Comparison of ENCODE assay signal across 35 cellular contexts in genomic region chr11:18233912-18234311, GRCh38. TPM values are rescaled to one million over a fixed set of nuclear protein-coding genes. Genes with fewer than 3 reads are reported as not detected.
"Had no signal": no experiment of that assay in that cellular context is flagged by ENCODE, and none has a peak within 500 bp of the region (broad histone marks: within the 10 kb centered on the region; RNA-seq: fewer than 3 reads in every experiment).

No MANE protein-coding gene starts in this region.

- DNase-seq: activated B cell treated with CpG ODN at 0.5 μM for 24 hours; activated CD4-positive, alpha-beta memory T cell treated with anti-CD3 and anti-CD28 coated beads for 36 hours; activated CD4-positive, alpha-beta T cell treated with anti-CD3 and anti-CD28 coated beads for 4 hours; activated CD4-positive, alpha-beta T cell treated with anti-CD3 and anti-CD28 coated beads, Interleukin-2, amount 10 ng/mL, durations not matched to agents 24 days and 14 days; activated CD4-positive, alpha-beta T cell treated with anti-CD3 and anti-CD28 coated beads, Interleukin-2, amount 50 U/mL, for 1 hour; activated CD4-positive, alpha-beta T cell treated with anti-CD3 and anti-CD28 coated beads, Interleukin-2, amount 50 U/mL, for 4 hours; activated CD4-positive, CD25-positive, alpha-beta regulatory T cell treated with anti-CD3 and anti-CD28 coated beads, Interleukin-2, amount 50 U/mL, for 72 hours; activated CD8-positive, alpha-beta memory T cell treated with anti-CD3 and anti-CD28 coated beads, Interleukin-2, amount 50 U/mL, for 4 hours; activated CD8-positive, alpha-beta T cell treated with anti-CD3 and anti-CD28 coated beads for 36 hours; activated effector memory CD4-positive, alpha-beta T cell treated with anti-CD3 and anti-CD28 coated beads, Interleukin-2, amount 50 U/mL, for 16 hours; activated gamma-delta T cell treated with Interleukin-2 at 50 U/mL for 16 hours; activated naive CD4-positive, alpha-beta T cell; activated naive CD4-positive, alpha-beta T cell treated with anti-CD3 and anti-CD28 coated beads for 36 hours; activated naive CD4-positive, alpha-beta T cell treated with anti-CD3 and anti-CD28 coated beads, Interleukin-2, amount 50 U/mL, for 16 hours; activated naive CD8-positive, alpha-beta T cell treated with anti-CD3 and anti-CD28 coated beads for 36 hours; activated T-cell treated with anti-CD3 and anti-CD28 coated beads for 4 hours; activated T-cell treated with anti-CD3 and anti-CD28 coated beads, Interleukin-2, amount 50 U/mL, for 1 hour; activated T-cell treated with anti-CD3 and anti-CD28 coated beads, Interleukin-2, amount 50 U/mL, for 4 hours; activated T-cell treated with anti-CD3 and anti-CD28 coated beads, Interleukin-2, amount 50 U/mL, for 72 hours; adrenal gland; amniotic stem cell; caudate nucleus; cerebellar nuclear complex; T-helper 2 cell; T-helper 9 cell had no signal

- H3K4me1 ChIP-seq: adrenal gland, ascending aorta had no signal

- FAIRE-seq: bronchial epithelial cell, TTC549 had no signal

- H3K27ac ChIP-seq: adrenal gland, ascending aorta, cardiac muscle cell, VCaP had no signal

- H3K36me3 ChIP-seq: adrenal gland, ascending aorta, cardiac muscle cell had no signal

- ATAC-seq: activated CD8-positive, alpha-beta T cell treated with anti-CD3 and anti-CD28 coated beads for 36 hours; activated naive CD4-positive, alpha-beta T cell treated with anti-CD3 and anti-CD28 coated beads, Interleukin-2, amount 50 U/mL, for 72 hours; activated T-cell treated with anti-CD3 and anti-CD28 coated beads, Interleukin-2, amount 50 U/mL, for 4 hours; activated T-cell treated with anti-CD3 and anti-CD28 coated beads, Interleukin-2, amount 50 U/mL, for 72 hours; activated T-helper 17 cell treated with anti-CD3 and anti-CD28 coated beads, Interleukin-2, amount 50 U/mL, for 72 hours had no signal

- H3K4me3 ChIP-seq: adrenal gland, ascending aorta, cardiac muscle cell had no signal

- H3K27me3 ChIP-seq: adrenal gland, ascending aorta had no signal

- H3K9me3 ChIP-seq: ascending aorta had no signal

RNA-seq across cellular contexts. Expression of gene SAA4, which starts 2.7 kb away (rescaled TPM):
- total RNA-seq: activated B cell treated with CpG ODN at 0.5 μM for 24 hours; activated CD4-positive, alpha-beta memory T cell treated with anti-CD3 and anti-CD28 coated beads for 36 hours; activated CD4-positive, alpha-beta T cell treated with anti-CD3 and anti-CD28 coated beads, Interleukin-2, amount 10 ng/mL, durations not matched to agents 24 days and 14 days; activated CD8-positive, alpha-beta memory T cell treated with anti-CD3 and anti-CD28 coated beads for 36 hours; activated CD8-positive, alpha-beta T cell treated with anti-CD3 and anti-CD28 coated beads for 36 hours; activated naive CD4-positive, alpha-beta T cell treated with anti-CD3 and anti-CD28 coated beads for 36 hours; activated naive CD4-positive, alpha-beta T cell treated with anti-CD3 and anti-CD28 coated beads, Interleukin-2, amount 50 U/mL, for 72 hours; activated naive CD8-positive, alpha-beta T cell treated with anti-CD3 and anti-CD28 coated beads for 36 hours; activated T-cell treated with anti-CD3 and anti-CD28 coated beads, Interleukin-2, amount 50 U/mL, for 4 hours; activated T-cell treated with anti-CD3 and anti-CD28 coated beads, Interleukin-2, amount 50 U/mL, for 72 hours; activated T-helper 1 cell treated with anti-CD3 and anti-CD28 coated beads, Interleukin-12 subunit alpha, Interleukin-12 subunit beta, Interleukin-2, Interleukin-4 antibody, amounts not matched to agents 30 ng/mL and 10 ng/mL and 1 ng/mL, durations not matched to agents 14 hours and 24 hours and 36 hours; activated T-helper 17 cell treated with anti-CD3 and anti-CD28 coated beads, Interleukin-2, amount 50 U/mL, for 72 hours; ascending aorta; bronchial epithelial cell; cardiac muscle cell; chondrocyte had no signal

RNA-seq across cellular contexts. Expression of gene SAA2, which starts 14.6 kb away (rescaled TPM):
- total RNA-seq: activated CD4-positive, alpha-beta memory T cell treated with anti-CD3 and anti-CD28 coated beads for 36 hours; activated CD4-positive, alpha-beta T cell treated with anti-CD3 and anti-CD28 coated beads, Interleukin-2, amount 10 ng/mL, durations not matched to agents 24 days and 14 days; activated CD8-positive, alpha-beta memory T cell treated with anti-CD3 and anti-CD28 coated beads for 36 hours; activated CD8-positive, alpha-beta T cell treated with anti-CD3 and anti-CD28 coated beads for 36 hours; activated naive CD4-positive, alpha-beta T cell treated with anti-CD3 and anti-CD28 coated beads for 36 hours; activated naive CD4-positive, alpha-beta T cell treated with anti-CD3 and anti-CD28 coated beads, Interleukin-2, amount 50 U/mL, for 72 hours; activated naive CD8-positive, alpha-beta T cell treated with anti-CD3 and anti-CD28 coated beads for 36 hours; activated T-helper 1 cell treated with anti-CD3 and anti-CD28 coated beads, Interleukin-12 subunit alpha, Interleukin-12 subunit beta, Interleukin-2, Interleukin-4 antibody, amounts not matched to agents 30 ng/mL and 10 ng/mL and 1 ng/mL, durations not matched to agents 14 hours and 24 hours and 36 hours; activated T-helper 17 cell treated with anti-CD3 and anti-CD28 coated beads, Interleukin-2, amount 50 U/mL, for 72 hours; bronchial epithelial cell; cardiac muscle cell; chondrocyte had no signal

RNA-seq across cellular contexts. Expression of gene SAA1, which starts 32.2 kb away (rescaled TPM):
- total RNA-seq: activated B cell treated with CpG ODN at 0.5 μM for 24 hours; activated CD4-positive, alpha-beta memory T cell treated with anti-CD3 and anti-CD28 coated beads for 36 hours; activated CD4-positive, alpha-beta T cell treated with anti-CD3 and anti-CD28 coated beads, Interleukin-2, amount 10 ng/mL, durations not matched to agents 24 days and 14 days; activated CD8-positive, alpha-beta memory T cell treated with anti-CD3 and anti-CD28 coated beads for 36 hours; activated CD8-positive, alpha-beta T cell treated with anti-CD3 and anti-CD28 coated beads for 36 hours; activated naive CD4-positive, alpha-beta T cell treated with anti-CD3 and anti-CD28 coated beads for 36 hours; activated naive CD4-positive, alpha-beta T cell treated with anti-CD3 and anti-CD28 coated beads, Interleukin-2, amount 50 U/mL, for 72 hours; activated naive CD8-positive, alpha-beta T cell treated with anti-CD3 and anti-CD28 coated beads for 36 hours; activated T-cell treated with anti-CD3 and anti-CD28 coated beads, Interleukin-2, amount 50 U/mL, for 72 hours; activated T-helper 1 cell treated with anti-CD3 and anti-CD28 coated beads, Interleukin-12 subunit alpha, Interleukin-12 subunit beta, Interleukin-2, Interleukin-4 antibody, amounts not matched to agents 30 ng/mL and 10 ng/mL and 1 ng/mL, durations not matched to agents 14 hours and 24 hours and 36 hours; activated T-helper 17 cell treated with anti-CD3 and anti-CD28 coated beads, Interleukin-2, amount 50 U/mL, for 72 hours; cardiac muscle cell; chondrocyte had no signal
